8 cellular contexts compared by ENCODE assay signal in the genomic region with DNA sequence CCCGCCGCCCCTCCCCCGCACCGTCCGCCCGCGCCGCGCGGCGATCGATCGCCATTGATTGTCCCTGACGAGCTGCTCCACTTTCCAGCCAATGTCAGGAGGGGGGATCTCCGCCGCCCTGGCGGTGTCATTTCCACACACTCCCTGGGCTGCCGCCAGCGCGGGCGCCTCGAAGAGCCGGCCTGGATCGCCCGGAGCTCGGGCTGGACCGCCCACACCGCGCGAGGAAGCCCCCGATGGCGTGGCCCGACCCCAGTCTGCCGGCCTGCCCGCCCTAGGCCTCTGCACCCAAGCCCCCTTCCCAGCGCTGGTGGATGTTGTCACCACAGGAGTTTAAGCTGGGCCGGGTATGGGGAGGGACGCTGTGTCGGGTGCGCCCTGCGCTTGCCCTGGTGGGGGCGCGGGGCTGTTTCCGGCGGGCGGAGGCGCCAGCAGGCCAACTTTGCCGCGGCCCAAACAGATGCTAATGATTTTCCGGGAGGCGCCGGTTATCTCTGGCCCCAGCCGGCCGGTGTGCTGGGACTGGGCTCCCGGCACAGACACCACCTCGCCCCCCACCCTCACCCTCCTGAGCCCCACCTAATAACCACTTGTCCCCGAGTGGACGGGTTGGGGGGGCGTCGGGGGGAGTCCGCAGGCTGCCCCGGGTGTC. TPM values are rescaled to one million over a fixed set of nuclear protein-coding genes. Genes with fewer than 3 reads are reported as not detected.
DNase-seq lines count a peak whose midpoint lies in the region; TF ChIP-seq lines count a peak whose summit lies in the region.

No MANE protein-coding gene starts in this region.

- H3K4me1 ChIP-seq in BLaER1 (peaks cover 97% of the 10 kb centered on the region), right atrium auricular region (peaks cover 0 to 59% of the 10 kb centered on the region in 2 donors)

- H3K4me3 ChIP-seq in BLaER1 (peak overlapping the region; percentile 64), right atrium auricular region (peak overlapping the region; percentile 44 to 58)

- peaks cover 70% of the 10 kb centered on the region for H4K20me1 ChIP-seq in BLaER1

- in situ Hi-C loops in KBM-7 (cut with MboI; ENCODE audit: low pct_unique_long_range_greater_than_20kb, low sequenced_read_pairs) = loop anchor here (10.0 kb wide), 1 partner anchor 127 kb away; no protein-coding TSS in a partner anchor

- peak; percentile 43 for TF ChIP-seq POLR2A in GM19099 (IDR thresholded peaks at IDR 0.05; ENCODE audit: extremely low read depth, insufficient read length, low read depth)

- peak in 1 of 2 donors; percentile 53 for TF ChIP-seq CTCF in right atrium auricular region (IDR thresholded peaks at IDR 0.05)

- peak overlapping the region; percentile 77 for H3K9ac ChIP-seq in BLaER1

- H3K36me3 ChIP-seq in BLaER1 = 0 out of 2 replicates have a peak, but pooled peaks cover under 1% of the 10 kb centered on the region
- no peaks in the 10 kb centered on the region for H3K36me3 ChIP-seq in right atrium auricular region

- no peaks in the 10 kb centered on the region for H3K9me3 ChIP-seq in BLaER1
- no peaks in the 10 kb centered on the region for H3K9me3 ChIP-seq in right atrium auricular region

- H3K27me3 ChIP-seq in BLaER1 (no peaks in the 10 kb centered on the region), right atrium auricular region (no peaks in the 10 kb centered on the region)

- DNase-seq in KBM-7 (peak; percentile 84), RPMI7951 (ENCODE audit: low read depth) (peak; percentile 73), astrocyte of the hippocampus (ENCODE audit: low read depth, low spot score) (peak; percentile 93), right atrium auricular region (ENCODE audit: low spot score) (peak; percentile 88), pons (ENCODE audit: low spot score) (peak; percentile 67), cortex of kidney (lab: John Stamatoyannopoulos, UW) (no peak)

- H3K27ac ChIP-seq in BLaER1 (peak overlapping the region; percentile 84), right atrium auricular region (peak overlapping the region; percentile 93 to 95)

- H3K4me2 ChIP-seq in BLaER1 = peak overlapping the region; percentile 93

RNA-seq across cellular contexts. Expression of gene CXXC5, which starts 10.6 kb away (rescaled TPM):
- total RNA-seq in RPMI7951 (2014; rRNA removed; shearing (Covaris generic)) = 39.8 and 43.0 TPM in 2 replicates
- total RNA-seq in right atrium auricular region = 10 to 100 TPM; 57.9 to 59.5 TPM
